In the genomic region with DNA sequence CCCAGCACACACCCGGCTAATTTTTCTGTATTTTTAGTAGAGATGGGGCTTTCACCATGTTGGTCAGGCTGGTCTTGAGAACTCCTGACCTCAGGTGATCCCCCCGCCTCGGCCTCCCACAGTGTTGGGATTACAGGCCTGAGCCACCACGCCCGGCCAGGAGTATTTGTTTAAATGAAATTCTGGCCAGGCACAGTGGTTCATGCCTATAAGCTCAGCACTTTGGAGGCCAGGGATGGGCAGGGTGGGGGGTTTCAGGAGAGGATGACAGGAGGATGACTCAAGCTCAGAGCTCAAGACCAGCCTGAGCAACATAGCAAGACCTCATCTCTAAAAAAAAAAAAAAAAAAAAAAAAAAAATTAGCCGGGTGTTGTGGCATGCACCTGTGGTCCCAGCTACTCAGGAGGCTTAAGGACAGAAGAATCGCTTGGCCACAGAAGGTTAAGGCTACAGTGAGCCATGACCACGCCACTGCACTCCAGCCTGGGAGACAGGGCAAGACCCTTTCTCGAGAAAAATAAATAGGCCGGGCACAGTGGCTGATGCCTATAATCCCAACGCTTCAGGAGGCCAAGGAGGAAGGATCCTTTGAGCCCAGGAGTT, we compare ENCODE assay signal across 1 cellular context.
TF ChIP-seq lines count a peak whose summit lies in the region.

No MANE protein-coding gene starts in this region.

TF ChIP-seq in K562, 482 proteins besides CTCF, POLR2A, EP300 and RAD21:
- TF ChIP-seq, protein P1, sequence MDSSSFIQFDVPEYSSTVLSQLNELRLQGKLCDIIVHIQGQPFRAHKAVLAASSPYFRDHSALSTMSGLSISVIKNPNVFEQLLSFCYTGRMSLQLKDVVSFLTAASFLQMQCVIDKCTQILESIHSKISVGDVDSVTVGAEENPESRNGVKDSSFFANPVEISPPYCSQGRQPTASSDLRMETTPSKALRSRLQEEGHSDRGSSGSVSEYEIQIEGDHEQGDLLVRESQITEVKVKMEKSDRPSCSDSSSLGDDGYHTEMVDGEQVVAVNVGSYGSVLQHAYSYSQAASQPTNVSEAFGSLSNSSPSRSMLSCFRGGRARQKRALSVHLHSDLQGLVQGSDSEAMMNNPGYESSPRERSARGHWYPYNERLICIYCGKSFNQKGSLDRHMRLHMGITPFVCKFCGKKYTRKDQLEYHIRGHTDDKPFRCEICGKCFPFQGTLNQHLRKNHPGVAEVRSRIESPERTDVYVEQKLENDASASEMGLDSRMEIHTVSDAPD (CRISPR knock-in tag; IDR thresholded peaks at IDR 0.05), result no peak
- TF ChIP-seq ZEB2 (IDR thresholded peaks at IDR 0.05) (no peak), ZNF41 (CRISPR knock-in tag; conservative IDR thresholded peaks at IDR 0.05) (no peak), POLR2G (IDR thresholded peaks at IDR 0.05; ENCODE audit: low read depth, low read length) (peak; percentile 18; the same call in 1 of the 2 replicates), HSF4 (CRISPR knock-in tag; IDR thresholded peaks at IDR 0.05; ENCODE audit: borderline replicate concordance) (no peak)
- TF ChIP-seq, protein P2, sequence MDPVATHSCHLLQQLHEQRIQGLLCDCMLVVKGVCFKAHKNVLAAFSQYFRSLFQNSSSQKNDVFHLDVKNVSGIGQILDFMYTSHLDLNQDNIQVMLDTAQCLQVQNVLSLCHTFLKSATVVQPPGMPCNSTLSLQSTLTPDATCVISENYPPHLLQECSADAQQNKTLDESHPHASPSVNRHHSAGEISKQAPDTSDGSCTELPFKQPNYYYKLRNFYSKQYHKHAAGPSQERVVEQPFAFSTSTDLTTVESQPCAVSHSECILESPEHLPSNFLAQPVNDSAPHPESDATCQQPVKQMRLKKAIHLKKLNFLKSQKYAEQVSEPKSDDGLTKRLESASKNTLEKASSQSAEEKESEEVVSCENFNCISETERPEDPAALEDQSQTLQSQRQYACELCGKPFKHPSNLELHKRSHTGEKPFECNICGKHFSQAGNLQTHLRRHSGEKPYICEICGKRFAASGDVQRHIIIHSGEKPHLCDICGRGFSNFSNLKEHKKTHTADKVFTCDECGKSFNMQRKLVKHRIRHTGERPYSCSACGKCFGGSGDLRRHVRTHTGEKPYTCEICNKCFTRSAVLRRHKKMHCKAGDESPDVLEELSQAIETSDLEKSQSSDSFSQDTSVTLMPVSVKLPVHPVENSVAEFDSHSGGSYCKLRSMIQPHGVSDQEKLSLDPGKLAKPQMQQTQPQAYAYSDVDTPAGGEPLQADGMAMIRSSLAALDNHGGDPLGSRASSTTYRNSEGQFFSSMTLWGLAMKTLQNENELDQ (CRISPR knock-in tag; IDR thresholded peaks at IDR 0.05; ENCODE audit: borderline replicate concordance), result no peak
- TF ChIP-seq, protein P3, sequence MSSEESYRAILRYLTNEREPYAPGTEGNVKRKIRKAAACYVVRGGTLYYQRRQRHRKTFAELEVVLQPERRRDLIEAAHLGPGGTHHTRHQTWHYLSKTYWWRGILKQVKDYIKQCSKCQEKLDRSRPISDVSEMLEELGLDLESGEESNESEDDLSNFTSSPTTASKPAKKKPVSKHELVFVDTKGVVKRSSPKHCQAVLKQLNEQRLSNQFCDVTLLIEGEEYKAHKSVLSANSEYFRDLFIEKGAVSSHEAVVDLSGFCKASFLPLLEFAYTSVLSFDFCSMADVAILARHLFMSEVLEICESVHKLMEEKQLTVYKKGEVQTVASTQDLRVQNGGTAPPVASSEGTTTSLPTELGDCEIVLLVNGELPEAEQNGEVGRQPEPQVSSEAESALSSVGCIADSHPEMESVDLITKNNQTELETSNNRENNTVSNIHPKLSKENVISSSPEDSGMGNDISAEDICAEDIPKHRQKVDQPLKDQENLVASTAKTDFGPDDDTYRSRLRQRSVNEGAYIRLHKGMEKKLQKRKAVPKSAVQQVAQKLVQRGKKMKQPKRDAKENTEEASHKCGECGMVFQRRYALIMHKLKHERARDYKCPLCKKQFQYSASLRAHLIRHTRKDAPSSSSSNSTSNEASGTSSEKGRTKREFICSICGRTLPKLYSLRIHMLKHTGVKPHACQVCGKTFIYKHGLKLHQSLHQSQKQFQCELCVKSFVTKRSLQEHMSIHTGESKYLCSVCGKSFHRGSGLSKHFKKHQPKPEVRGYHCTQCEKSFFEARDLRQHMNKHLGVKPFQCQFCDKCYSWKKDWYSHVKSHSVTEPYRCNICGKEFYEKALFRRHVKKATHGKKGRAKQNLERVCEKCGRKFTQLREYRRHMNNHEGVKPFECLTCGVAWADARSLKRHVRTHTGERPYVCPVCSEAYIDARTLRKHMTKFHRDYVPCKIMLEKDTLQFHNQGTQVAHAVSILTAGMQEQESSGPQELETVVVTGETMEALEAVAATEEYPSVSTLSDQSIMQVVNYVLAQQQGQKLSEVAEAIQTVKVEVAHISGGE (CRISPR knock-in tag; IDR thresholded peaks at IDR 0.05), result no peak
